Comparison of ENCODE assay signal across 8 cellular contexts in the genomic region with DNA sequence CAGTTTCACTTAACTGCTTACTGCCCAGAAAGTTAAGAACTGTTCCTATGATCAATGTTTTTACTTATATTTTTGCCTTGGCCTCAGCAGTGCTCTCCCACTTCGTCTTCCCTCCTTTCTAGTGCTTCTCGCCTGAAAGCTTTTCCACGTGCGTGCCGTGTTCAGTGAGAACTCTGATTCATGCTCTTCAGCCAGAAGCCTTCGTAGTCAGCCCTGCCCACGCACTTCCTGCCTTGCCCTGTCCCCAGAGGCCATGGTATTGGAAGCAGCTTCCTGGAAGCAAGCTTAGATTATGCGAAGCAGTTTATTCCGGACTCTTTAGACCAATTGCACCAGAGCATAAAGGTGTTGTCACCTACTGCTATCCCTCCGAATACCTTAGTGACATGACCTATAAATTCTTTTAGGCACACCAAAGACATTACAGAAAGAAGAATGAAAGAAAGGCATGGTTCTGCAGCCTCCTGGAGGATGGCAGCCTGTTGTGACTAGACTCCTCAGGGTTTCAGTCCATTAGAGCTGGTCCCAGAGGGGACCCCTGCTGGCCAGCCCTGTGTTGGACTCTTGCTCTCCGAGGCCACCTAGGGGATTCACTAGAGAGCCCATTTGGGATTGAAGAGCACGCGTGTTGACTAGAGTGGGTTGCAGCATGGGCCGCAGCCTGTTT.
DNase-seq lines count a peak whose midpoint lies in the region; ATAC-seq and TF ChIP-seq lines count a peak whose summit lies in the region.

No MANE protein-coding gene starts in this region.

- intact Hi-C loops in heart right ventricle (cut with DNase I) (no loop called here), spleen (cut with DNase I; ENCODE audit: low total_unique reads) (no loop called here)

- TF ChIP-seq CTCF in GM12875 (IDR thresholded peaks at IDR 0.05; ENCODE audit: borderline replicate concordance, insufficient read depth, low read depth, low read length) (peak; percentile 33; the same call in 1 of the 2 replicates), heart right ventricle (IDR thresholded peaks at IDR 0.05) (peak; percentile 12 to 74 (median 55)), spleen (IDR thresholded peaks at IDR 0.05 in 8 of 11, conservative IDR thresholded peaks at IDR 0.05 in 3 of 11) (peak in 7 of 11 experiments; percentile 9 to 46 (median 22))

- ATAC-seq in heart right ventricle (peak; percentile 86 to 97 (median 94)), GM18520 (IDR thresholded peaks at IDR 0.05; ENCODE audit: unreplicated experiment) (no peak)

- H3K27me3 ChIP-seq in heart right ventricle (no peaks in the 10 kb centered on the region), spleen (replicated peaks in 1 of 7) (no peaks in the 10 kb centered on the region)

- peak overlapping the region; percentile 94 for H3K27ac Mint-ChIP-seq in activated naive CD4-positive, alpha-beta T cell treated with anti-CD3 and anti-CD28 coated beads, Interleukin-2, amount 10 ng/mL, durations not matched to agents 7 days and 5 days

- peaks cover 73% of the 10 kb centered on the region for H3K4me1 Mint-ChIP-seq in activated naive CD4-positive, alpha-beta T cell treated with anti-CD3 and anti-CD28 coated beads, Interleukin-2, amount 10 ng/mL, durations not matched to agents 7 days and 5 days

- H3K4me1 ChIP-seq in heart right ventricle (peaks cover 3 to 31% (median 22%) of the 10 kb centered on the region in 9 donors), spleen (peaks cover 12 to 42% (median 19%) of the 10 kb centered on the region in 6 donors)

- H3K9me3 Mint-ChIP-seq in activated naive CD4-positive, alpha-beta T cell treated with anti-CD3 and anti-CD28 coated beads, Interleukin-2, amount 10 ng/mL, durations not matched to agents 7 days and 5 days: peaks cover 15% of the 10 kb centered on the region

- CTCF ChIA-PET in activated naive CD4-positive, alpha-beta T cell treated with anti-CD3 and anti-CD28 coated beads, Interleukin-2, amount 10 ng/mL, durations not matched to agents 7 days and 5 days (lab: Charles Lee): interaction anchor here (1.0 to 2.3 kb wide), 3 partner anchors 10 to 44 kb away, joined by 3 to 6 read pairs (median 4); no protein-coding TSS in a partner anchor

- peaks cover 0 to 5% (median 0%) of the 10 kb centered on the region in 11 donors for H3K9me3 ChIP-seq in heart right ventricle
- H3K9me3 ChIP-seq in spleen: peaks cover 0 to 9% (median 7%) of the 10 kb centered on the region in 8 donors

- H3K4me3 ChIP-seq in GM12875 (ENCODE audit: low read depth, low read length) (no peak overlapping the region), heart right ventricle (peak overlapping the region in 3 of 10 donors; percentile 1 to 16 (median 5)), spleen (no peak overlapping the region)

- peak overlapping the region; percentile 19 for H3K4me3 Mint-ChIP-seq in activated naive CD4-positive, alpha-beta T cell treated with anti-CD3 and anti-CD28 coated beads, Interleukin-2, amount 10 ng/mL, durations not matched to agents 7 days and 5 days

- no peak for TF ChIP-seq POLR2A in spleen (IDR thresholded peaks at IDR 0.05)

- peak overlapping the region in 8 of 10 donors; percentile 39 to 83 (median 60) for H3K27ac ChIP-seq in heart right ventricle
- peak overlapping the region in 6 of 8 donors; percentile 6 to 74 (median 60) for H3K27ac ChIP-seq in spleen

- DNase-seq in 8988T (peak; percentile 56), SHP77 treated with DMSO at 0.1 percent for 48 hours (lab: John Stamatoyannopoulos, UW) (peak; percentile 59), heart right ventricle (peak; percentile 61 to 85), spleen (peak; percentile 85), GM19240 (ENCODE audit: insufficient read length, low spot score) (no peak)
- peak; percentile 71 for DNase-seq in activated naive CD4-positive, alpha-beta T cell treated with anti-CD3 and anti-CD28 coated beads, Interleukin-2, amount 10 ng/mL, durations not matched to agents 7 days and 5 days

- H3K36me3 Mint-ChIP-seq in activated naive CD4-positive, alpha-beta T cell treated with anti-CD3 and anti-CD28 coated beads, Interleukin-2, amount 10 ng/mL, durations not matched to agents 7 days and 5 days: peaks cover 58% of the 10 kb centered on the region

- H3K36me3 ChIP-seq in heart right ventricle (no peaks in the 10 kb centered on the region), spleen (peaks cover 0 to 3% (median 0%) of the 10 kb centered on the region in 6 donors)

- no peaks in the 10 kb centered on the region for H3K27me3 Mint-ChIP-seq in activated naive CD4-positive, alpha-beta T cell treated with anti-CD3 and anti-CD28 coated beads, Interleukin-2, amount 10 ng/mL, durations not matched to agents 7 days and 5 days

- WGBS in heart right ventricle, 2 donors: 44 to 57% methylated on average over 14 of the region's 14 CpGs
- 47 to 69% (median 60%) methylated on average over 14 of the region's 14 CpGs for WGBS in spleen, 5 donors
